7 cellular contexts compared by ENCODE assay signal in the genomic region with DNA sequence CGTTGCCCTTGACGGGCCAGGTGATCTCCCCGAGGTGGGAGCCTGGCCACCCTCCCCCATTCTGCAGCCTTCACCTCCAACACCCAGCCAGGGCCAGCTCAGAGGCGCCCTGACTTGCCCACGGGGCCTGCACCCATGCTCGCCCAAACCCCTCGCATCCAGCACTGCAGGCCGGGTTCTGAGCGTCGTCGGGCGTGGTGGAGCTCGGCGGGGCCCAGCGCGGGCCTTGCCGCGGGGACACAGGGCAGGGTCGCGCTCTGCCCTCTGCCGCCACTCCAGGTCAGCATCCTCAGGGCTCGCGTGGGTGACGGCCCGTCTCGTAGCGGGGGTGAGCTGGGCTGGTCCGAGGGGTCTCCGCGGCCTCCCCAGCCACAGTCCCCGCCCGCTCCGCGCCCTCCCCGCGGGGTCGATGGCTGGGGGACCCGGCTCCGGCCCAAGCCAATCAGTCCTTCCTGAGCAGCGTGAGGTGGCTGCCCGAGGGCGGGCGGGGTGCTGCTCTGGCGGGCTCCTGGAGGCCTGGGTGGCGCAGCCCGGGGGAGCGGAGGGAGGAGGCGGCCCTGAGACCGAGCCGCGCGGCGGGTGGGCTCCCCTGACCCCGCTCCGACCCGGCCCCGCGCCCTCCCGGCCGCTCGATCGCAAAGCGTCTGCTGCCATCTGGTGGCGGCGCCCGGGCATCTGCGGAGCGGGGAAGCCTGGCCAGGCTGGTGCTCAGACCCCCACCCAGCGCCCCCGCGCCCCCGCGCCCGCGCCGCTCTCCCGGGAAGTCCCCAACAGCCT.
DNase-seq lines count a peak whose midpoint lies in the region; ATAC-seq, FAIRE-seq and TF ChIP-seq lines count a peak whose summit lies in the region.

No MANE protein-coding gene starts in this region.

- peak overlapping the region; percentile 33 for H3K4me3 ChIP-seq in astrocyte (ENCODE audit: insufficient read depth, low read depth, low read length)
- H3K4me3 ChIP-seq in iPS-18a (ENCODE audit: low read length) = peak overlapping the region; percentile 56

- H2AFZ ChIP-seq in astrocyte (ENCODE audit: low read depth, low read length) = peak overlapping the region; percentile 69

- H3K36me3 Mint-ChIP-seq in astrocyte (ENCODE audit: low read depth, unreplicated experiment) = no peaks in the 10 kb centered on the region

- no peaks in the 10 kb centered on the region for H3K27me3 ChIP-seq in astrocyte (ENCODE audit: insufficient read depth, low read length)
- peaks cover 27% of the 10 kb centered on the region for H3K27me3 ChIP-seq in iPS-18a (ENCODE audit: control insufficient read depth, insufficient read depth, low read length)

- no peak overlapping the region for H3K27ac Mint-ChIP-seq in astrocyte (ENCODE audit: unreplicated experiment)

- TF ChIP-seq CTCF in astrocyte (IDR thresholded peaks at IDR 0.05; ENCODE audit: insufficient read depth, low read depth, low read length) = no peak

- peak overlapping the region; percentile 79 for H3K4me2 ChIP-seq in astrocyte (ENCODE audit: low read length)

- peaks cover 30% of the 10 kb centered on the region for H3K27me3 Mint-ChIP-seq in astrocyte (ENCODE audit: low read depth, unreplicated experiment)

- H3K9me3 ChIP-seq in astrocyte (ENCODE audit: insufficient read depth, low read depth, low read length) (no peaks in the 10 kb centered on the region), iPS-18a (ENCODE audit: control insufficient read depth, low read depth, low read length) (no peaks in the 10 kb centered on the region)

- no peaks in the 10 kb centered on the region for H4K20me1 ChIP-seq in astrocyte (ENCODE audit: insufficient read depth, low read length)

- H3K9ac ChIP-seq in astrocyte (ENCODE audit: low read length) (no peak overlapping the region), iPS-18a (ENCODE audit: low read length) (no peak overlapping the region)

- peak overlapping the region; percentile 66 for H3K4me3 Mint-ChIP-seq in astrocyte (ENCODE audit: unreplicated experiment)

- no peaks in the 10 kb centered on the region for H3K4me1 Mint-ChIP-seq in astrocyte (ENCODE audit: low read depth, unreplicated experiment)

- H3K4me1 ChIP-seq in astrocyte (ENCODE audit: insufficient read depth, low read length) = no peaks in the 10 kb centered on the region
- no peaks in the 10 kb centered on the region for H3K4me1 ChIP-seq in iPS-18a (ENCODE audit: control insufficient read depth, low read depth, low read length)

- no peaks in the 10 kb centered on the region for H3K36me3 ChIP-seq in astrocyte (ENCODE audit: insufficient read depth, low read length)
- no peaks in the 10 kb centered on the region for H3K36me3 ChIP-seq in iPS-18a (ENCODE audit: control insufficient read depth, low read depth, low read length)

- ATAC-seq in GM18498 (IDR thresholded peaks at IDR 0.05; ENCODE audit: unreplicated experiment) = peak; percentile 65
- ATAC-seq in GM21737 (IDR thresholded peaks at IDR 0.05; ENCODE audit: unreplicated experiment) = no peak

- DNase-seq in HT1080 (ENCODE audit: low read depth) (peak; percentile 16), T-helper 22 cell (ENCODE audit: low read depth) (peak; percentile 34), astrocyte (ENCODE audit: low read depth) (no peak)
- peak; percentile 28 to 64 for DNase-seq in stimulated activated CD4-positive, alpha-beta T cell treated with anti-CD3 and anti-CD28 coated beads, Interleukin-12 subunit alpha, Interleukin-12 subunit beta, amount 100 ng/mL, for 24 hours (ENCODE audit: low read depth in 2 of 2)

- no peak for FAIRE-seq in astrocyte (lab: Jason Lieb, UNC)

- no peak overlapping the region for H3K27ac ChIP-seq in astrocyte (ENCODE audit: low read depth, low read length)
- H3K27ac ChIP-seq in iPS-18a (ENCODE audit: low read length) = no peak overlapping the region

- H3K9me3 Mint-ChIP-seq in astrocyte (ENCODE audit: unreplicated experiment) = no peaks in the 10 kb centered on the region

- no peaks in the 10 kb centered on the region for H3K79me2 ChIP-seq in astrocyte (ENCODE audit: insufficient read depth, low read length)
